Comparison of ENCODE assay signal across 12 cellular contexts in genomic region chr6:108168026-108168463, GRCh38. TPM values are rescaled to one million over a fixed set of nuclear protein-coding genes. Genes with fewer than 3 reads are reported as not detected.
DNase-seq lines count a peak whose midpoint lies in the region; ATAC-seq and TF ChIP-seq lines count a peak whose summit lies in the region.
"Had no signal": no experiment of that assay in that cellular context is flagged by ENCODE, and none has a peak within 500 bp of the region (broad histone marks: within the 10 kb centered on the region; RNA-seq: fewer than 3 reads in every experiment).

No MANE protein-coding gene starts in this region.

- peaks cover 85% of the 10 kb centered on the region for H3K27me3 Mint-ChIP-seq in activated CD4-positive, alpha-beta T cell treated with anti-CD3 and anti-CD28 coated beads for 36 hours
- peaks cover 100% of the 10 kb centered on the region for H3K27me3 Mint-ChIP-seq in WTC11 (ENCODE audit: low read depth)

- no peak overlapping the region for H3K9ac ChIP-seq in skeletal muscle satellite cell (ENCODE audit: low read depth, low read length)

- POLR2A ChIA-PET in activated CD4-positive, alpha-beta T cell treated with anti-CD3 and anti-CD28 coated beads for 36 hours (lab: Charles Lee), result interaction anchor here (1.0 kb wide), 1 partner anchor 10 kb away, joined by 3 read pairs; no protein-coding TSS in a partner anchor
- POLR2A ChIA-PET in WTC11 (lab: Charles Lee), result interaction anchor here (0.7 kb wide), 1 partner anchor 72 kb away, joined by 3 read pairs; no protein-coding TSS in a partner anchor

- H3K36me3 ChIP-seq in skeletal muscle satellite cell (ENCODE audit: insufficient read depth, low read length), result no peaks in the 10 kb centered on the region
- H3K36me3 ChIP-seq: transverse colon had no signal

- peaks cover 98% of the 10 kb centered on the region for H3K27me3 ChIP-seq in skeletal muscle satellite cell (ENCODE audit: control insufficient read depth, insufficient read depth, low read length)

- H3K9me3 ChIP-seq in iPS-18c (ENCODE audit: control insufficient read depth, insufficient read depth, low read length) (no peaks in the 10 kb centered on the region), skeletal muscle satellite cell (replicated peaks; ENCODE audit: low read length) (no peaks in the 10 kb centered on the region)
- H3K9me3 ChIP-seq: transverse colon had no signal

- no peak for TF ChIP-seq CTCF in WTC11 (IDR thresholded peaks at IDR 0.05)

- peak overlapping the region; percentile 59 for H3K4me2 ChIP-seq in skeletal muscle satellite cell (ENCODE audit: low read length)

- no peak for ATAC-seq in activated CD4-positive, alpha-beta T cell treated with anti-CD3 and anti-CD28 coated beads for 36 hours
- ATAC-seq in WTC11, result no peak
- no peak for ATAC-seq in SK-N-SH treated with all-trans-retinoic acid at 6 μM for 48 hours

- no peaks in the 10 kb centered on the region for H3K9me3 Mint-ChIP-seq in activated CD4-positive, alpha-beta T cell treated with anti-CD3 and anti-CD28 coated beads for 36 hours (ENCODE audit: low read depth)
- H3K9me3 Mint-ChIP-seq in WTC11, result no peaks in the 10 kb centered on the region

- H3K4me3 ChIP-seq in iPS-18c (ENCODE audit: insufficient read depth, low read depth, low read length) (peak overlapping the region; percentile 38), skeletal muscle satellite cell (ENCODE audit: low read length) (no peak overlapping the region)

- peaks cover 40% of the 10 kb centered on the region for H3K4me1 Mint-ChIP-seq in activated CD4-positive, alpha-beta T cell treated with anti-CD3 and anti-CD28 coated beads for 36 hours
- peaks cover 63% of the 10 kb centered on the region for H3K4me1 Mint-ChIP-seq in WTC11

- CTCF ChIA-PET in activated CD4-positive, alpha-beta T cell treated with anti-CD3 and anti-CD28 coated beads for 36 hours (lab: Charles Lee), result interaction anchor here (1.3 to 2.8 kb wide), 4 partner anchors 9 to 510 kb away, joined by 5 to 8 read pairs (median 7); no protein-coding TSS in a partner anchor
- CTCF ChIA-PET in WTC11 (lab: Charles Lee), result interaction anchor here (0.7 to 7.3 kb wide), 8 partner anchors 8 to 57 kb away, joined by 3 to 42 read pairs (median 5); no protein-coding TSS in a partner anchor

- intact Hi-C loops in activated CD4-positive, alpha-beta T cell treated with anti-CD3 and anti-CD28 coated beads for 36 hours (cut with DNase I, micrococcal nuclease), result loop anchor here in 1 of 2 experiments (5.0 kb wide), 1 partner anchor 681 kb away; no protein-coding TSS in a partner anchor

- H3K4me1 ChIP-seq in skeletal muscle satellite cell (ENCODE audit: control insufficient read depth, insufficient read depth, low read length), result peaks cover 14% of the 10 kb centered on the region

- no peak for DNase-seq in activated CD4-positive, alpha-beta T cell treated with anti-CD3 and anti-CD28 coated beads for 36 hours
- no peak for DNase-seq in activated CD4-positive, alpha-beta T cell treated with anti-CD3 and anti-CD28 coated beads for 4 hours
- DNase-seq in WTC11 (ENCODE audit: low spot score) (peak; percentile 36), HK-2 (ENCODE audit: unreplicated experiment) (no peak), HuH-7 (ENCODE audit: low spot score) (no peak)
- DNase-seq: activated CD4-positive, CD25-positive, alpha-beta regulatory T cell treated with anti-CD3 and anti-CD28 coated beads, Interleukin-2, amount 50 U/mL, for 72 hours; GF-D8 had no signal

- peak overlapping the region; percentile 38 for H3K4me3 Mint-ChIP-seq in activated CD4-positive, alpha-beta T cell treated with anti-CD3 and anti-CD28 coated beads for 36 hours
- peak overlapping the region; percentile 59 for H3K4me3 Mint-ChIP-seq in WTC11

- H3K36me3 Mint-ChIP-seq in activated CD4-positive, alpha-beta T cell treated with anti-CD3 and anti-CD28 coated beads for 36 hours (ENCODE audit: low read depth), result no peaks in the 10 kb centered on the region
- H3K36me3 Mint-ChIP-seq in WTC11, result 0 out of 2 replicates have a peak, but pooled peaks cover 3% of the 10 kb centered on the region

- H3K27ac Mint-ChIP-seq in activated CD4-positive, alpha-beta T cell treated with anti-CD3 and anti-CD28 coated beads for 36 hours, result no peak overlapping the region
- H3K27ac Mint-ChIP-seq in WTC11, result no peak overlapping the region

TF ChIP-seq in WTC11, 78 proteins besides CTCF, POLR2A, EP300 and RAD21:
- TF ChIP-seq RORB (CRISPR knock-in tag; IDR thresholded peaks at IDR 0.05) (no peak), ZNF317 (CRISPR knock-in tag; IDR thresholded peaks at IDR 0.05; ENCODE audit: borderline replicate concordance, low read depth) (no peak), ATF2 (CRISPR knock-in tag; IDR thresholded peaks at IDR 0.05; ENCODE audit: borderline replicate concordance, low read depth) (no peak), TP53 (CRISPR knock-in tag; IDR thresholded peaks at IDR 0.05) (no peak)

TF ChIP-seq in SK-N-SH treated with all-trans-retinoic acid at 6 μM for 48 hours, 23 proteins besides CTCF, POLR2A, EP300 and RAD21:
- TF ChIP-seq CSRNP3 (CRISPR knock-in tag; IDR thresholded peaks at IDR 0.05) (no peak), GLIS3 (CRISPR knock-in tag; IDR thresholded peaks at IDR 0.05) (no peak), SNAI2 (CRISPR knock-in tag; IDR thresholded peaks at IDR 0.05) (no peak), ARNTL (CRISPR knock-in tag; IDR thresholded peaks at IDR 0.05; ENCODE audit: borderline replicate concordance, low read depth) (no peak), TOX (CRISPR knock-in tag; IDR thresholded peaks at IDR 0.05; ENCODE audit: borderline replicate concordance) (no peak), ESRRG (CRISPR knock-in tag; IDR thresholded peaks at IDR 0.05) (no peak)

RNA-seq across cellular contexts. Expression of gene NR2E1, which starts 2.2 kb away (rescaled TPM):
- not detected for total RNA-seq in activated CD4-positive, alpha-beta T cell treated with anti-CD3 and anti-CD28 coated beads for 36 hours
- not detected in 3 replicates for total RNA-seq in WTC11 (2021)
- not detected in 2 replicates for total RNA-seq in skeletal muscle satellite cell (2012; rRNA removed)
- total RNA-seq: fibroblast of villous mesenchyme, transverse colon had no signal
